In genomic region chr10:24311888-24312287, GRCh38 we compare ENCODE assay signal across 15 cellular contexts.
DNase-seq lines count a peak whose midpoint lies in the region; ATAC-seq and TF ChIP-seq lines count a peak whose summit lies in the region.
"Had no signal": no experiment of that assay in that cellular context is flagged by ENCODE, and none has a peak within 500 bp of the region (broad histone marks: within the 10 kb centered on the region; RNA-seq: fewer than 3 reads in every experiment).

No MANE protein-coding gene starts in this region.

- H3K4me1 ChIP-seq in left ventricle myocardium inferior, result peaks cover 44% of the 10 kb centered on the region
- H3K4me1 ChIP-seq in neuronal stem cell (ENCODE audit: control insufficient read depth in 2 of 2, insufficient read depth in 1 of 2, low read depth in 1 of 2, low read length in 2 of 2), result peaks cover 18 to 21% of the 10 kb centered on the region in 2 donors
- peaks cover 51 to 53% of the 10 kb centered on the region in 2 donors for H3K4me1 ChIP-seq in gastrocnemius medialis
- H3K4me1 ChIP-seq: BLaER1, Caco-2 had no signal

- no peak overlapping the region for H2BK5ac ChIP-seq in neuronal stem cell (ENCODE audit: low read length)

- no peak overlapping the region for H3K14ac ChIP-seq in neuronal stem cell (ENCODE audit: low read length)

- H4K91ac ChIP-seq in neuronal stem cell (ENCODE audit: low read depth, low read length, poor library complexity), result no peak overlapping the region

- no peak overlapping the region for H3K4me2 ChIP-seq in neuronal stem cell (ENCODE audit: insufficient read depth, low read length, poor library complexity, severe bottlenecking)
- H3K4me2 ChIP-seq: BLaER1 had no signal

- WGBS in neuronal stem cell (ENCODE audit: extremely low coverage in 2 of 2, insufficient read length in 2 of 2, insufficient replicate concordance in 1 of 2), 2 donors, result no CpG with 5 or more reads among the region's 6 CpGs

- H3K27ac ChIP-seq in left ventricle myocardium inferior (replicated peaks), result peak overlapping the region; percentile 38
- peak overlapping the region; percentile 1 for H3K27ac ChIP-seq in neuronal stem cell (replicated peaks; ENCODE audit: low read length)
- peak overlapping the region; percentile 88 to 96 (median 95) for H3K27ac ChIP-seq in gastrocnemius medialis
- H3K27ac ChIP-seq: BLaER1 had no signal

- DNase-seq in left ventricle myocardium inferior, result no peak
- no peak for DNase-seq in left ventricle myocardium superior
- peak; percentile 16 for DNase-seq in islet precursor cell
- DNase-seq in neuronal stem cell (ENCODE audit: low spot score), result no peak
- DNase-seq in gastrocnemius medialis, result peak in 1 of 2 donors; percentile 55
- no peak for DNase-seq in cerebellar cortex (ENCODE audit: low spot score)
- no peak for DNase-seq in NCI-H1436 treated with DMSO at 0.1 percent for 48 hours (lab: John Stamatoyannopoulos, UW)
- DNase-seq in NCI-H1092 (lab: John Stamatoyannopoulos, UW), result no peak
- DNase-seq: 8988T; AML-193; Caco-2; CD8-positive, alpha-beta memory T cell; GF-D8 had no signal

- no peak overlapping the region for H2AFZ ChIP-seq in neuronal stem cell (ENCODE audit: low read length)

- intact Hi-C loops in left ventricle myocardium inferior (cut with micrococcal nuclease), result no loop called here
- intact Hi-C loops in left ventricle myocardium superior (cut with micrococcal nuclease), result no loop called here
- intact Hi-C loops in gastrocnemius medialis (cut with DNase I; ENCODE audit: low total_unique reads), result no loop called here

- H3K4me3 ChIP-seq in left ventricle myocardium inferior, result no peak overlapping the region
- H3K4me3 ChIP-seq in neuronal stem cell (ENCODE audit: low read length in 2 of 2), result no peak overlapping the region
- H3K4me3 ChIP-seq in gastrocnemius medialis, result no peak overlapping the region
- H3K4me3 ChIP-seq: BLaER1, HAP-1 had no signal

- no peak overlapping the region for H2AK5ac ChIP-seq in neuronal stem cell (ENCODE audit: low read depth, low read length)

- no peak overlapping the region for H3K9ac ChIP-seq in neuronal stem cell (ENCODE audit: low read depth, low read length, poor library complexity)
- H3K9ac ChIP-seq: BLaER1 had no signal

- H3K23ac ChIP-seq in neuronal stem cell (ENCODE audit: low read depth, low read length, poor library complexity), result no peak overlapping the region

- H3K9me3 ChIP-seq in left ventricle myocardium inferior (replicated peaks) (no peaks in the 10 kb centered on the region), neuronal stem cell (replicated peaks in 1 of 2; ENCODE audit: control insufficient read depth in 2 of 2, insufficient read depth in 1 of 2, low read depth in 1 of 2, low read length in 2 of 2) (no peaks in the 10 kb centered on the region), gastrocnemius medialis (no peaks in the 10 kb centered on the region)
- H3K9me3 ChIP-seq: BLaER1, Caco-2, HAP-1 had no signal

- TF ChIP-seq POLR2A in gastrocnemius medialis (IDR thresholded peaks at IDR 0.05), result no peak

- H3K36me3 ChIP-seq in left ventricle myocardium inferior (no peaks in the 10 kb centered on the region), neuronal stem cell (replicated peaks in 1 of 2; ENCODE audit: control insufficient read depth in 2 of 2, insufficient read depth in 2 of 2, low read length in 2 of 2) (no peaks in the 10 kb centered on the region), gastrocnemius medialis (no peaks in the 10 kb centered on the region)
- H3K36me3 ChIP-seq: BLaER1, HAP-1 had no signal

- H2BK120ac ChIP-seq in neuronal stem cell (ENCODE audit: low read depth, low read length), result no peak overlapping the region

- no peak overlapping the region for H2BK15ac ChIP-seq in neuronal stem cell (ENCODE audit: low read length)

- H2BK12ac ChIP-seq in neuronal stem cell (ENCODE audit: low read length), result no peak overlapping the region

- no peak for TF ChIP-seq CTCF in left ventricle myocardium inferior (IDR thresholded peaks at IDR 0.05; ENCODE audit: borderline replicate concordance)
- no peak for TF ChIP-seq CTCF in gastrocnemius medialis (IDR thresholded peaks at IDR 0.05 in 4 of 5, conservative IDR thresholded peaks at IDR 0.05 in 1 of 5)

- H3K79me1 ChIP-seq in neuronal stem cell (ENCODE audit: low read depth, low read length), result no peaks in the 10 kb centered on the region

- in situ Hi-C loops in gastrocnemius medialis (cut with MboI; ENCODE audit: low sequenced_read_pairs in 4 of 4), result no loop called here

- H4K8ac ChIP-seq in neuronal stem cell (ENCODE audit: low read depth, low read length), result no peak overlapping the region

- no peak overlapping the region for H3K18ac ChIP-seq in neuronal stem cell (ENCODE audit: low read length)

- no peak for ATAC-seq in left ventricle myocardium superior
- peak; percentile 53 to 57 for ATAC-seq in gastrocnemius medialis

- no peak overlapping the region for H3K4ac ChIP-seq in neuronal stem cell (ENCODE audit: low read length)

- H3K27me3 ChIP-seq in left ventricle myocardium inferior (ENCODE audit: low read depth), result no peaks in the 10 kb centered on the region
- no peaks in the 10 kb centered on the region for H3K27me3 ChIP-seq in neuronal stem cell (ENCODE audit: control insufficient read depth in 3 of 3, insufficient read depth in 3 of 3, low read depth in 1 of 3, low read length in 3 of 3)
- no peaks in the 10 kb centered on the region for H3K27me3 ChIP-seq in gastrocnemius medialis
- H3K27me3 ChIP-seq: BLaER1 had no signal

Comparison
In these comparisons a context has a peak if more than half of its experiments do, and no peak if none do; other contexts are left out.
1. H3K27ac ChIP-seq: peak in every context shown above with its lines; median percentile 95 in gastrocnemius medialis; 38 in left ventricle myocardium inferior; 1 in neuronal stem cell.